ENCODE assay signal across 20 cellular contexts in genomic region chr3:194885766-194886165, GRCh38.
"Had no signal": no experiment of that assay in that cellular context is flagged by ENCODE, and none has a peak within 500 bp of the region (broad histone marks: within the 10 kb centered on the region; RNA-seq: fewer than 3 reads in every experiment).

No MANE protein-coding gene starts in this region.

- H3K27ac Mint-ChIP-seq: immature natural killer cell; naive thymus-derived CD4-positive, alpha-beta T cell; natural killer cell treated with Interleukin-12 subunit alpha and Interleukin-12 subunit beta and Interleukin-15 and Interleukin-18, amount 100 ng/mL, for 72 hours; stimulated activated memory B cell treated with anti-CD40 and anti-IgM and Interleukin-4, amounts not matched to agents 10 μg/mL and 1 μg/mL and 100 μg/mL, for 72 hours had no signal

- H3K4me3 Mint-ChIP-seq: immature natural killer cell; naive thymus-derived CD4-positive, alpha-beta T cell; natural killer cell treated with Interleukin-12 subunit alpha and Interleukin-12 subunit beta and Interleukin-15 and Interleukin-18, amount 100 ng/mL, for 72 hours; stimulated activated memory B cell treated with anti-CD40 and anti-IgM and Interleukin-4, amounts not matched to agents 10 μg/mL and 1 μg/mL and 100 μg/mL, for 72 hours had no signal

- ATAC-seq: mucosa of descending colon; naive thymus-derived CD4-positive, alpha-beta T cell; natural killer cell treated with Interleukin-12 subunit alpha and Interleukin-12 subunit beta and Interleukin-15 and Interleukin-18, amount 100 ng/mL, for 72 hours; pancreas; right lobe of liver; stimulated activated memory B cell treated with anti-CD40 and anti-IgM and Interleukin-4, amounts not matched to agents 10 μg/mL and 1 μg/mL and 100 μg/mL, for 72 hours; stimulated activated naive CD8-positive, alpha-beta T cell treated with anti-CD3 and anti-CD28 coated beads, Interleukin-15, Interleukin-2, amounts not matched to agents 100 U/mL and 50 U/mL, for 24 hours had no signal

- DNase-seq: hypothalamus; immature natural killer cell; left ventricle myocardium inferior; mesendoderm; midbrain; mucosa of descending colon; naive thymus-derived CD4-positive, alpha-beta T cell; pancreas; posterior cingulate gyrus; right lobe of liver; stimulated activated CD4-positive, alpha-beta T cell treated with anti-CD3 and anti-CD28 coated beads, Interleukin-1b, Interleukin-23, amount 100 ng/mL, for 48 hours; stimulated activated CD4-positive, alpha-beta T cell treated with anti-CD3 and anti-CD28 coated beads, Interleukin-2, amount 100 ng/mL, for 48 hours; stimulated activated CD4-positive, alpha-beta T cell treated with anti-CD3 and anti-CD28 coated beads, Interleukin-4, amount 100 ng/mL, for 4 hours; stimulated activated CD8-positive, alpha-beta memory T cell treated with anti-CD3 and anti-CD28 coated beads, Interleukin-4, amount 100 ng/mL, for 48 hours; stimulated activated naive CD8-positive, alpha-beta T cell treated with anti-CD3 and anti-CD28 coated beads, Interleukin-15, Interleukin-2, amounts not matched to agents 100 U/mL and 50 U/mL, for 24 hours; tibial artery; trophoblast cell; uterus had no signal

- H3K4me1 Mint-ChIP-seq: immature natural killer cell; stimulated activated memory B cell treated with anti-CD40 and anti-IgM and Interleukin-4, amounts not matched to agents 10 μg/mL and 1 μg/mL and 100 μg/mL, for 72 hours had no signal
